In the genomic region with DNA sequence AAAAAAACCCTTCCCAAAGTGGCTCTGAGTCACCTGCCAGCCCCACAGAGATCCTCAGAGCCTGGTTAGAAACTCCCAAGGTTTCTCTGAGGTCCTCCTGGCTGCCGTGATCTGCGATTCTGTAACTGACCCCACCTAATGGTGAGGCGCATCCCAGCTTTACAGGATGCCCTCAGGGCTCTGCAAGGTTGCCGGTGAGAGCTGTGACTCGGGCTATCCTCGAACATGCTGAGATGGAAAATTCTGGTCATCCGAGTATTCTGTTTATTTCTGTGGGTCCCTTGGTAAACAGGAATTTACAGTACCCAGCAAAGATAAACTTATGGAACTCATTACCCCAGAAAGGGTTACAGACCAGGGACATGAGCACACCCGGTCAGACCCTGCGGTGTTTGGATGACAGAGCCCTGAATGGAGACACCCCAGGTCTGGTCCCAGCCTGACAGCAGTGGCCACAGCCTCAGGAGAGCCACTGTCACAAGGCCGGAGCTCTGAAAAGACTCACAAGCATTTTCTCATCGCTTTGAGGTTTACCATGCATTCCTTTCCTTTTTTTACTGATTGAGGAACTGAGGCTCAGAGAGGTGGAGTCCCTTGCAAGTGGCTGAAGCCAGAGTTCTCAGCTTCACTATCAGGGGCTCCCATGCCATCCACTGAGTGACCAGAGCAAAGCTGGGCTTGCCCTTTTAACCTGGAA, we compare ENCODE assay signal across 12 cellular contexts. TPM values are rescaled to one million over a fixed set of nuclear protein-coding genes. Genes with fewer than 3 reads are reported as not detected.
DNase-seq lines count a peak whose midpoint lies in the region; ATAC-seq and TF ChIP-seq lines count a peak whose summit lies in the region.
"Had no signal": no experiment of that assay in that cellular context is flagged by ENCODE, and none has a peak within 500 bp of the region (broad histone marks: within the 10 kb centered on the region; RNA-seq: fewer than 3 reads in every experiment).

No MANE protein-coding gene starts in this region.

- in situ Hi-C loops in Panc1 (cut with HindIII; ENCODE audit: low pct_unique_long_range_greater_than_20kb, low sequenced_read_pairs), result no loop called here

- no peak for DNase-seq in AG04450 (ENCODE audit: low read depth, low spot score)
- DNase-seq in GF-D8 (lab: John Stamatoyannopoulos, UW), result peak; percentile 5
- DNase-seq in Panc1 (ENCODE audit: low read depth, low spot score), result no peak
- no peak for DNase-seq in epithelial cell of prostate (ENCODE audit: low read depth, low spot score)
- no peak for DNase-seq in activated T-cell treated with anti-CD3 and anti-CD28 coated beads, Interleukin-2, amount 50 U/mL, for 4 hours
- no peak for DNase-seq in NCI-H2081 treated with DMSO at 0.1 percent for 48 hours (lab: John Stamatoyannopoulos, UW)
- no peak for DNase-seq in SHP77 treated with DMSO at 0.1 percent for 48 hours (lab: John Stamatoyannopoulos, UW)
- DNase-seq: amniotic stem cell, esophagus squamous epithelium, NCI-H510A had no signal

- intact Hi-C loops in Panc1 (cut with micrococcal nuclease; ENCODE audit: unreplicated experiment), result no loop called here

- BruUV-seq in Panc1 (replicated peaks; lab: Mats Ljungman, UMichigan), result no TSS peak

- H3K4me3 Mint-ChIP-seq in activated T-cell treated with anti-CD3 and anti-CD28 coated beads, Interleukin-2, amount 50 U/mL, for 4 hours, result no peak overlapping the region

- peaks cover 47% of the 10 kb centered on the region for H3K4me1 ChIP-seq in Panc1 (ENCODE audit: control insufficient read depth, insufficient read depth, low read length)

- H3K27ac ChIP-seq in AG04450 (ENCODE audit: low read depth, low read length) (peak overlapping the region; percentile 59), Panc1 (ENCODE audit: low read length) (peak overlapping the region; percentile 89), epithelial cell of prostate (peak overlapping the region; percentile 18)
- H3K27ac ChIP-seq: esophagus squamous epithelium had no signal

- H3K9me3 Mint-ChIP-seq in activated T-cell treated with anti-CD3 and anti-CD28 coated beads, Interleukin-2, amount 50 U/mL, for 4 hours, result no peaks in the 10 kb centered on the region

- CTCF ChIA-PET in AG04450 (lab: Charles Lee), result interaction anchor here (0.5 kb wide), 1 partner anchor 907 kb away, joined by 3 read pairs; no protein-coding TSS in a partner anchor
- CTCF ChIA-PET in Panc1 (lab: Charles Lee), result interaction anchor here (0.7 kb wide), 1 partner anchor 10 kb away, joined by 4 read pairs; no protein-coding TSS in a partner anchor

- H3K36me3 ChIP-seq in Panc1 (ENCODE audit: control insufficient read depth, insufficient read depth, low read length), result no peaks in the 10 kb centered on the region
- H3K36me3 ChIP-seq: esophagus squamous epithelium had no signal

- H3K36me3 Mint-ChIP-seq in activated T-cell treated with anti-CD3 and anti-CD28 coated beads, Interleukin-2, amount 50 U/mL, for 4 hours (ENCODE audit: insufficient read depth), result no peaks in the 10 kb centered on the region

- H3K4me1 Mint-ChIP-seq in activated T-cell treated with anti-CD3 and anti-CD28 coated beads, Interleukin-2, amount 50 U/mL, for 4 hours (ENCODE audit: low read depth), result peaks cover 78% of the 10 kb centered on the region

- TF ChIP-seq CTCF in AG04450 (IDR thresholded peaks at IDR 0.05; ENCODE audit: low read depth, low read length) (no peak), Panc1 (IDR thresholded peaks at IDR 0.05) (no peak)

- POLR2A ChIA-PET in AG04450 (lab: Yijun Ruan, JAX), result no interaction called here
- POLR2A ChIA-PET in Panc1 (lab: Charles Lee), result no interaction called here

- H3K27me3 ChIP-seq in AG04450 (ENCODE audit: control insufficient read depth, insufficient read depth, low read length) (no peaks in the 10 kb centered on the region), Panc1 (ENCODE audit: control insufficient read depth, insufficient read depth, low read length) (no peaks in the 10 kb centered on the region)

- no peaks in the 10 kb centered on the region for H3K27me3 Mint-ChIP-seq in activated T-cell treated with anti-CD3 and anti-CD28 coated beads, Interleukin-2, amount 50 U/mL, for 4 hours (ENCODE audit: low read depth)

- H3K9me3 ChIP-seq in AG04450 (ENCODE audit: control insufficient read depth, insufficient read depth, low read length), result peaks cover 8% of the 10 kb centered on the region
- no peaks in the 10 kb centered on the region for H3K9me3 ChIP-seq in Panc1 (ENCODE audit: control insufficient read depth, insufficient read depth, low read depth, low read length)
- H3K9me3 ChIP-seq: esophagus squamous epithelium had no signal

- ATAC-seq in Panc1, result peak; percentile 26; the same call in 1 of the 2 replicates
- no peak for ATAC-seq in GM18498 (IDR thresholded peaks at IDR 0.05; ENCODE audit: unreplicated experiment)
- no peak for ATAC-seq in activated T-cell treated with anti-CD3 and anti-CD28 coated beads, Interleukin-2, amount 50 U/mL, for 4 hours

- H3K4me3 ChIP-seq in AG04450 (ENCODE audit: low read depth, low read length), result no peak overlapping the region
- H3K4me3 ChIP-seq in Panc1 (ENCODE audit: low read depth in 2 of 2, low read length in 2 of 2), result no peak overlapping the region
- H3K4me3 ChIP-seq: esophagus squamous epithelium had no signal

RNA-seq across cellular contexts. Expression of gene LIF, which starts 22.2 kb away (rescaled TPM):
- polyA plus RNA-seq in AG04450 (2011; rRNA removed), result 53.9 and 121 TPM in 2 replicates
- polyA minus RNA-seq in AG04450 (2011; rRNA and poly(A)+ RNA removed), result 165 and 320 TPM in 2 replicates
- total RNA-seq in Panc1 (2021; ENCODE audit: unreplicated experiment), result 34.4 TPM
- 40.7 TPM for polyA plus RNA-seq in Panc1 (2012; ENCODE audit: insufficient read length)
- total RNA-seq in activated T-cell treated with anti-CD3 and anti-CD28 coated beads, Interleukin-2, amount 50 U/mL, for 4 hours, result 100 to 1,000 TPM; 226 to 440 (median 307) TPM

RNA-seq across cellular contexts. Expression of gene OSM, which starts 42.3 kb away (rescaled TPM):
- not detected in 2 replicates for polyA plus RNA-seq in AG04450 (2011; rRNA removed)
- polyA minus RNA-seq in AG04450 (2011; rRNA and poly(A)+ RNA removed), result not detected in 2 replicates
- total RNA-seq in Panc1 (2021; ENCODE audit: unreplicated experiment), result not detected
- not detected for polyA plus RNA-seq in Panc1 (2012; ENCODE audit: insufficient read length)
- 10 to 100 TPM; 18.4 to 30.7 (median 22.2) TPM for total RNA-seq in activated T-cell treated with anti-CD3 and anti-CD28 coated beads, Interleukin-2, amount 50 U/mL, for 4 hours
- total RNA-seq: pulmonary artery endothelial cell had no signal

Comparison
In these comparisons a context has a peak if more than half of its experiments do, and no peak if none do; other contexts are left out.
1. H3K27ac ChIP-seq: peak in every context shown above with its lines; median percentile 89 in Panc1; 59 in AG04450; 18 in epithelial cell of prostate.
2. RNA of gene OSM, which starts 42.3 kb away (total RNA-seq): 18.4 to 30.7 TPM in activated T-cell treated with anti-CD3 and anti-CD28 coated beads, Interleukin-2, amount 50 U/mL, for 4 hours; not detected in Panc1 (single experiment); every median in the first group is over 10 times any median in the second.